Comparison of ENCODE assay signal across 14 cellular contexts in genomic region chr6:148296746-148297145, GRCh38.
"Had no signal": no experiment of that assay in that cellular context is flagged by ENCODE, and none has a peak within 500 bp of the region (broad histone marks: within the 10 kb centered on the region; RNA-seq: fewer than 3 reads in every experiment).

No MANE protein-coding gene starts in this region.

- H3K27ac ChIP-seq: right lobe of liver, tibial artery, VCaP had no signal

- H3K9me3 ChIP-seq: right lobe of liver, tibial artery had no signal

- H3K4me3 ChIP-seq: right lobe of liver, smooth muscle cell, tibial artery had no signal

- DNase-seq: activated CD4-positive, alpha-beta T cell treated with anti-CD3 and anti-CD28 coated beads for 1 hour; activated CD4-positive, alpha-beta T cell treated with anti-CD3 and anti-CD28 coated beads, Interleukin-2, amount 50 U/mL, for 4 hours; activated naive CD4-positive, alpha-beta T cell treated with Interleukin-2 at 50 U/mL for 16 hours; activated T-cell treated with anti-CD3 and anti-CD28 coated beads for 4 hours; dermis blood vessel endothelial cell; erythroblast; hippocampal formation; kidney; left ventricle myocardium superior; mesenchymal stem cell; right lobe of liver; tibial artery had no signal

- H3K36me3 ChIP-seq: right lobe of liver, tibial artery had no signal
